1 cellular context compared by ENCODE assay signal in the genomic region with DNA sequence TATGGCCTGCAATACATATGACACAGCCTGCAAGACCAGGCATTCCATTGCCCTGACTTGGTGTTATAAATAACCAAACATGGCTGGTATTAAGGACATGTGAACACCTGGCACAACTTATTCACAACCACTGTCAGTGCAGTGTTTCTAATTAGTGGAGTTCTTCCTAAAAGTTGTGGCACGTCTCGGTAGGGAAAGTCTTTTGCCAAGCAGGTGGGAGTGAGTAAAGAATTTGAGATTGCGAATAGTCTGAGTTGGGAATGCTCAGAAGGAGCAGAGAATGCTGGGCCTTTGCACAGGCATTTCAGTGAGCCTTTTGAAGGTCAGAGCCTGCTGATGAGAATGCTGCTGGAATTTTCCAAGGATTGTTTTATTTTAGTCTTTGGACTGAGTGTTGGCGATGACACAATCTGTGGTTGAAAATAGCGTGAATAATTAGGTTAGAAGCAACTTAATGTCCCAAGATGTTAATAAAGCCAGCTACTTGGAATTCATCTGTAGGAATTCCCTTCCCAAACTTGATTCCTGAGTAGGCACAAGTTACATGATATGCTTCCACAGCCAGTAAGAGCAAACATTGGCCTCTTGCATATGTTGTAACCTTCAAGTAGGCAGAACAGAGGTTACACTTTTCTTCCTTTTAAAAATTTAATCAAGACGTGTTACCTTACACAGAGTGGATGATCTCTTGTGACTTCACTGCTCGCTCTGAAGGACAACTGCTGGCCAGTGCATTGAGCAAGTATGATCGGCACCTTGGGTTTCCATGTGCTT.
TF ChIP-seq lines count a peak whose summit lies in the region.

No MANE protein-coding gene starts in this region.

TF ChIP-seq in SK-N-SH treated with all-trans-retinoic acid at 6 μM for 48 hours, 23 proteins besides CTCF, POLR2A, EP300 and RAD21 (continued from another document):
- TF ChIP-seq BACH2 (CRISPR knock-in tag; IDR thresholded peaks at IDR 0.05; ENCODE audit: borderline replicate concordance) = no peak
- TF ChIP-seq CSDC2 (CRISPR knock-in tag; IDR thresholded peaks at IDR 0.05) = no peak
- TF ChIP-seq SNAI2 (CRISPR knock-in tag; IDR thresholded peaks at IDR 0.05) = no peak
- no peak for TF ChIP-seq PPARA (CRISPR knock-in tag; IDR thresholded peaks at IDR 0.05; ENCODE audit: borderline replicate concordance)
